Comparison of ENCODE assay signal across 5 cellular contexts in the genomic region with DNA sequence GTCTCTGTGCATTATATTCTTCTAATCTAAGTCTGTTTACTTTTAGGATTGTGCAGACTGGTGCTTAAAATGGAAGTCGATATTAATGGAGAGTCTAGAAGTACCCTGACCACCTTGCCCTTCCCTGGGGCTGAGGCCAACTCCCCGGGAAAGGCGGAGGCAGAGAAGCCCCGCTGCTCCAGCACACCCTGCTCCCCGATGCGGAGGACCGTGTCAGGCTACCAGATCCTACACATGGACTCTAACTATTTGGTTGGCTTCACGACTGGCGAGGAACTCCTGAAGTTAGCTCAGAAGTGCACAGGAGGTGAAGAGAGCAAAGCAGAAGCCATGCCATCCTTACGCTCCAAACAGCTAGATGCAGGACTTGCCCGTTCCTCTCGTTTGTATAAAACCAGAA.
"Had no signal": no experiment of that assay in that cellular context is flagged by ENCODE, and none has a peak within 500 bp of the region (broad histone marks: within the 10 kb centered on the region; RNA-seq: fewer than 3 reads in every experiment).

No MANE protein-coding gene starts in this region.

- H3K9me3 Mint-ChIP-seq: IgD-negative memory B cell had no signal

- H3K36me3 Mint-ChIP-seq: IgD-negative memory B cell had no signal

- H3K27ac Mint-ChIP-seq: IgD-negative memory B cell had no signal

- H3K27ac ChIP-seq: HL-60 had no signal

- H3K4me3 Mint-ChIP-seq: IgD-negative memory B cell had no signal

- H3K27me3 Mint-ChIP-seq: IgD-negative memory B cell had no signal

- H3K4me3 ChIP-seq: K562 had no signal

- DNase-seq: IMR-90, KBM-7 had no signal
